In the genomic region with DNA sequence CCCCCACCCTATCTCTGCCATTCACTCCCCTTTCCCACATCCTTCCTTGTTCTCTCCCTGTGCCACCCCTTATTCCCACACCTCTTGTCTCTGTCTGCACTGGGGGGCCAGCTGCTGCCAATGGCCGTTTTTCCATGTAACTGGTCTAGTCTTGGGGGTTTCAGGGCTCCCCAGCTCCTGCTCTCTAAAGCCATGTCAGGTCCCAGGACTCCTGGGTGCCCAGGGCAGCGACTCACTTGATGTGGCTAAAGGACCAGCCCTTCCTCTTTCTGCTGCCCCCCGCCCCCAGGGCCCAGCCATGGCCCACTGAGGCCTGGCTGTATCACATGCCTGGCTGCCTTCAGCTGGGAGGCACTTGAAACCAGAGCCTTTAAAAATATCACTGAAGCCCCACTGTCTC, we compare ENCODE assay signal across 14 cellular contexts.
DNase-seq lines count a peak whose midpoint lies in the region; ATAC-seq lines count a peak whose summit lies in the region.
"Had no signal": no experiment of that assay in that cellular context is flagged by ENCODE, and none has a peak within 500 bp of the region (broad histone marks: within the 10 kb centered on the region; RNA-seq: fewer than 3 reads in every experiment).

No MANE protein-coding gene starts in this region.

- peaks cover 14 to 83% (median 54%) of the 10 kb centered on the region in 11 experiments for H3K27me3 ChIP-seq in BLaER1 treated with 17β-estradiol and CSF1 and Interleukin-3, amounts not matched to agents 10 nM and 100 nM

- peaks cover 0 to 9% (median 0%) of the 10 kb centered on the region in 11 experiments; a peak in 1 of 22 replicates for H3K36me3 ChIP-seq in BLaER1 treated with 17β-estradiol and CSF1 and Interleukin-3, amounts not matched to agents 10 nM and 100 nM

- no peak for ATAC-seq in HG03135 (IDR thresholded peaks at IDR 0.05; ENCODE audit: unreplicated experiment)
- ATAC-seq: CD8-positive, alpha-beta T cell had no signal

- peak; percentile 49 for DNase-seq in left kidney (ENCODE audit: low read depth, low spot score)
- no peak for DNase-seq in substantia nigra (lab: John Stamatoyannopoulos, UW)
- DNase-seq in cerebellar cortex (ENCODE audit: low spot score) = no peak
- DNase-seq in SIG-M5 treated with dmso at 0.1 percent for 504 hours (lab: John Stamatoyannopoulos, UW; ENCODE audit: unreplicated experiment) = no peak
- no peak for DNase-seq in NCI-H1436 (lab: John Stamatoyannopoulos, UW)
- DNase-seq: ACHN; Calu3; CD8-positive, alpha-beta T cell; DMS79 treated with DMSO at 0.1 percent for 48 hours; GF-D8; H9 had no signal

- no peaks in the 10 kb centered on the region for H3K9me3 ChIP-seq in BLaER1 treated with 17β-estradiol and CSF1 and Interleukin-3, amounts not matched to agents 10 nM and 100 nM (replicated peaks in 1 of 11)

- peaks cover 13 to 61% (median 32%) of the 10 kb centered on the region in 10 experiments for H3K4me1 ChIP-seq in BLaER1 treated with 17β-estradiol and CSF1 and Interleukin-3, amounts not matched to agents 10 nM and 100 nM

- peak overlapping the region; percentile 52 to 79 (median 59) for H3K4me2 ChIP-seq in BLaER1 treated with 17β-estradiol and CSF1 and Interleukin-3, amounts not matched to agents 10 nM and 100 nM

- peaks cover 0 to 14% (median 0%) of the 10 kb centered on the region in 11 experiments; a peak in 4 of 22 replicates for H4K20me1 ChIP-seq in BLaER1 treated with 17β-estradiol and CSF1 and Interleukin-3, amounts not matched to agents 10 nM and 100 nM

- peak overlapping the region in 9 of 11 experiments; percentile 2 to 55 (median 31); a peak in 10 of 22 replicates for H3K27ac ChIP-seq in BLaER1 treated with 17β-estradiol and CSF1 and Interleukin-3, amounts not matched to agents 10 nM and 100 nM
- H3K27ac ChIP-seq in cingulate gyrus (ENCODE audit: low read depth, low read length) (peak overlapping the region; percentile 47), substantia nigra (ENCODE audit: low read depth, low read length, poor library complexity, severe bottlenecking) (peak overlapping the region; percentile 21)

- H3K4me3 ChIP-seq in BLaER1 treated with 17β-estradiol and CSF1 and Interleukin-3, amounts not matched to agents 10 nM and 100 nM = no peak overlapping the region

- H3K9ac ChIP-seq in BLaER1 treated with 17β-estradiol and CSF1 and Interleukin-3, amounts not matched to agents 10 nM and 100 nM = peak overlapping the region in 3 of 11 experiments; percentile 9 to 33 (median 10); a peak in 2 of 22 replicates
